ENCODE assay signal across 1 cellular context in genomic region chr12:115872919-115873357, GRCh38.
TF ChIP-seq lines count a peak whose summit lies in the region.

No MANE protein-coding gene starts in this region.

TF ChIP-seq in WTC11, 78 proteins besides CTCF, POLR2A, EP300 and RAD21 (continued from another document):
- no peak for TF ChIP-seq ARID4B (CRISPR knock-in tag; IDR thresholded peaks at IDR 0.05; ENCODE audit: borderline replicate concordance)
- no peak for TF ChIP-seq ATF1 (CRISPR knock-in tag; IDR thresholded peaks at IDR 0.05)
- no peak for TF ChIP-seq ERG (CRISPR knock-in tag; IDR thresholded peaks at IDR 0.05)
